In genomic region chr5:66717455-66718373, GRCh38 we compare ENCODE assay signal across 16 cellular contexts.
DNase-seq lines count a peak whose midpoint lies in the region; ATAC-seq and TF ChIP-seq lines count a peak whose summit lies in the region.
"Had no signal": no experiment of that assay in that cellular context is flagged by ENCODE, and none has a peak within 500 bp of the region (broad histone marks: within the 10 kb centered on the region; RNA-seq: fewer than 3 reads in every experiment).

No MANE protein-coding gene starts in this region.

- H3K27ac ChIP-seq in mammary epithelial cell (ENCODE audit: insufficient read depth, low read depth, low read length) (no peak overlapping the region), spleen (peak overlapping the region in 1 of 8 donors; percentile 32)
- H3K27ac ChIP-seq: hepatocyte had no signal

- in situ Hi-C loops in mammary epithelial cell (cut with MboI; ENCODE audit: low sequenced_read_pairs in 2 of 2), result no loop called here

- peak; percentile 4 to 77 (median 58) for DNase-seq in NCI-H1417 (lab: John Stamatoyannopoulos, UW)
- DNase-seq in NCI-H1417 treated with DMSO at 0.1 percent for 48 hours (lab: John Stamatoyannopoulos, UW), result no peak
- peak; percentile 72 for DNase-seq in NCI-H2107 treated with DMSO at 0.1 percent for 48 hours (lab: John Stamatoyannopoulos, UW; ENCODE audit: unreplicated experiment)
- DNase-seq in glutamatergic neuron, result peak; percentile 41
- peak; percentile 33 for DNase-seq in retina
- DNase-seq in mammary epithelial cell, result no peak
- DNase-seq in spleen, result no peak
- DNase-seq: activated CD4-positive, alpha-beta T cell treated with anti-CD3 and anti-CD28 coated beads, Interleukin-2, amount 50 U/mL, for 4 hours; activated T-cell treated with anti-CD3 and anti-CD28 coated beads, Interleukin-2, amount 50 U/mL, for 4 hours; C1 segment of cervical spinal cord; NCI-H1092 treated with DMSO at 0.1 percent for 48 hours; NCI-H82; stimulated activated CD4-positive, alpha-beta T cell treated with anti-CD3 and anti-CD28 coated beads, Interleukin-12 subunit alpha, Interleukin-12 subunit beta, amount 100 ng/mL, for 4 hours; stimulated activated naive CD4-positive, alpha-beta T cell had no signal

- no peaks in the 10 kb centered on the region for H3K79me2 ChIP-seq in mammary epithelial cell (ENCODE audit: insufficient read depth, low read length)
- H3K79me2 ChIP-seq: hepatocyte had no signal

- intact Hi-C loops in mammary epithelial cell (cut with micrococcal nuclease) (no loop called here), spleen (cut with DNase I; ENCODE audit: low total_unique reads) (no loop called here)

- peaks cover 7% of the 10 kb centered on the region for H3K27me3 ChIP-seq in mammary epithelial cell (ENCODE audit: insufficient read depth, low read length)
- peaks cover 0 to 5% (median 0%) of the 10 kb centered on the region in 7 donors for H3K27me3 ChIP-seq in spleen (replicated peaks in 1 of 7)
- H3K27me3 ChIP-seq: hepatocyte had no signal

- H3K4me1 Mint-ChIP-seq in glutamatergic neuron (ENCODE audit: low read depth, unreplicated experiment), result peaks cover 27% of the 10 kb centered on the region

- no peak overlapping the region for H3K4me3 ChIP-seq in mammary epithelial cell (replicated peaks in 1 of 3; ENCODE audit: insufficient read depth in 1 of 3, low read depth in 2 of 3, low read length in 3 of 3)
- H3K4me3 ChIP-seq in spleen, result no peak overlapping the region
- H3K4me3 ChIP-seq: hepatocyte had no signal

- H4K20me1 ChIP-seq in mammary epithelial cell (ENCODE audit: insufficient read depth, low read length), result no peaks in the 10 kb centered on the region

- no peak for TF ChIP-seq CTCF in glutamatergic neuron (IDR thresholded peaks at IDR 0.05; ENCODE audit: partially characterized antibody, unreplicated experiment)
- TF ChIP-seq CTCF in mammary epithelial cell (conservative IDR thresholded peaks at IDR 0.05 in 1 of 2, IDR thresholded peaks at IDR 0.05 in 1 of 2; ENCODE audit: extremely low read depth in 1 of 2, insufficient read depth in 1 of 2, low read depth in 1 of 2, low read length in 2 of 2), result no peak
- no peak for TF ChIP-seq CTCF in spleen (IDR thresholded peaks at IDR 0.05 in 8 of 11, conservative IDR thresholded peaks at IDR 0.05 in 3 of 11)

- 15% methylated on average over 6 of the region's 6 CpGs for WGBS in mammary epithelial cell (ENCODE audit: low coverage, missing lambda C conversion rate)
- WGBS in spleen, 5 donors, result 66 to 76% (median 73%) methylated on average over 6 of the region's 6 CpGs

- H3K36me3 ChIP-seq in mammary epithelial cell (ENCODE audit: insufficient read depth, low read length), result no peaks in the 10 kb centered on the region
- H3K36me3 ChIP-seq in spleen, result no peaks in the 10 kb centered on the region

- no peak overlapping the region for H3K4me2 ChIP-seq in mammary epithelial cell (ENCODE audit: insufficient read depth, low read depth, low read length)
- H3K4me2 ChIP-seq: hepatocyte had no signal

- dilution Hi-C loops in mammary epithelial cell (cut with HindIII; ENCODE audit: low sequenced_read_pairs), result no loop called here

- H3K9me3 ChIP-seq in mammary epithelial cell (replicated peaks; ENCODE audit: insufficient read depth, low read length), result no peaks in the 10 kb centered on the region
- H3K9me3 ChIP-seq in spleen, result peaks cover 0 to 4% (median 3%) of the 10 kb centered on the region in 8 donors

- H3K4me3 Mint-ChIP-seq in glutamatergic neuron (ENCODE audit: unreplicated experiment), result peak overlapping the region; percentile 39
- H3K4me3 Mint-ChIP-seq: activated T-cell treated with anti-CD3 and anti-CD28 coated beads, Interleukin-2, amount 50 U/mL, for 4 hours had no signal

- no peak overlapping the region for H3K9ac ChIP-seq in mammary epithelial cell (ENCODE audit: insufficient read depth, low read length)

- no peak for ATAC-seq in HG03175 (IDR thresholded peaks at IDR 0.05; ENCODE audit: unreplicated experiment)
- ATAC-seq: activated T-cell treated with anti-CD3 and anti-CD28 coated beads, Interleukin-2, amount 50 U/mL, for 4 hours had no signal

- no peaks in the 10 kb centered on the region for H3K36me3 Mint-ChIP-seq in glutamatergic neuron (ENCODE audit: unreplicated experiment)

- peak overlapping the region; percentile 29 for H3K27ac Mint-ChIP-seq in glutamatergic neuron (ENCODE audit: unreplicated experiment)

- CTCF ChIA-PET in mammary epithelial cell (lab: Charles Lee; ENCODE audit: low non-redundant PET), result no interaction called here

- peaks cover 5% of the 10 kb centered on the region for H3K4me1 ChIP-seq in mammary epithelial cell (ENCODE audit: insufficient read depth, low read length)
- H3K4me1 ChIP-seq in spleen, result peaks cover 0 to 10% (median under 1%) of the 10 kb centered on the region in 6 donors

- BruUV-seq in mammary epithelial cell (replicated peaks; lab: Mats Ljungman, UMichigan), result no TSS peak

- H2AFZ ChIP-seq in mammary epithelial cell (ENCODE audit: low read depth, low read length), result no peak overlapping the region
- H2AFZ ChIP-seq: hepatocyte had no signal

- no peak for TF ChIP-seq POLR2A in spleen (IDR thresholded peaks at IDR 0.05)

- H3K9me3 Mint-ChIP-seq in glutamatergic neuron (ENCODE audit: unreplicated experiment), result no peaks in the 10 kb centered on the region

- no peaks in the 10 kb centered on the region for H3K27me3 Mint-ChIP-seq in glutamatergic neuron (ENCODE audit: unreplicated experiment)

Comparison
In these comparisons a context has a peak if more than half of its experiments do, and no peak if none do; other contexts are left out.
1. DNase-seq: peak in NCI-H1417 (3 of 3), NCI-H2107 treated with DMSO at 0.1 percent for 48 hours (single experiment), glutamatergic neuron (single experiment) and retina (single experiment); none in NCI-H1417 treated with DMSO at 0.1 percent for 48 hours (single experiment), mammary epithelial cell (single experiment) and spleen (single experiment).